Comparison of ENCODE assay signal across 8 cellular contexts in the genomic region with DNA sequence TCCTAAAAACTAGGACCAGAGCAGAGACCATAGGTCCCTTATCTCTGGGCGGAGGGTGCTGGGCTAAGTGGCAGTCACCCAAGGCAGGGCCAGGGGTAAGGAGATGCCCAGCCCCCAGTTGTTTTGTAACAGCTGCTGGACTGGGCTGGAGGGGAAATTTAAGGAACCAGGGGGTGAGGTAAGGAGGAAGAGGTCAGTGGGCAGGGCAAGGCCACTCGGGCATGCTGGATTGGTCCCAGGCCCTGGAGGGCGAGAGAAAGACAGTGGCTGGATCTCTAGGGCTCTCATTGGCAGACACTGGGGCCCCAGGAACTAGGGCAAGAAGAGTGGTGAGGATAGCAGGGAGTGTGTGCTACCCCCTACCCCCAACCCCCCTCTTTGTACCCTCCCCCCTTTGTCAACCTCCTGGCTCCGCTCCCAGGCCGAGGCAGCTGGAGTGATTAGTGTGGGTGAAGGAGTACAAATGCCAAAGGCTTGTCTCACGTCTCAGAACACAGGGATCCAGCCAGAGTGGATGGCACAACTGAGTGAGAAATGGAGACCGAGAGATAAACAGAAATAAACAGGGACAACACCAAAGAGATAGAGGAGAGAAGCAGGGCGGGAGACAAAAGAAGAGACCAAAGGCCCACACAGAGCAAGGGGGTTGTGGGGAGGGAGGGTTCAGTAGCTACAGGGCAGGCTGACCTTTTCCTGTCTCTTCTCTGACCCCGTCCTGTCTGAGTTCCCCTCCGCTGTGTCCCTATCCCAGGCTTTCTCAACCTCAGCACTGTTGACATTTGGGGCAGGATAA. TPM values are rescaled to one million over a fixed set of nuclear protein-coding genes. Genes with fewer than 3 reads are reported as not detected.
DNase-seq lines count a peak whose midpoint lies in the region; ATAC-seq and TF ChIP-seq lines count a peak whose summit lies in the region.

No MANE protein-coding gene starts in this region.

- H3K27ac Mint-ChIP-seq in T-helper 17 cell (no peak overlapping the region), type B pancreatic cell (no peak overlapping the region)

- TF ChIP-seq CTCF in type B pancreatic cell (conservative IDR thresholded peaks at IDR 0.05) = no peak
- TF ChIP-seq CTCF in GM13977 (IDR thresholded peaks at IDR 0.05; ENCODE audit: extremely low read depth, insufficient read depth, missing control alignments) = no peak

- no peaks in the 10 kb centered on the region for H3K27me3 ChIP-seq in H7 (ENCODE audit: control insufficient read depth, insufficient read depth, low read length)

- no peaks in the 10 kb centered on the region for H3K9me3 ChIP-seq in T-helper 17 cell (ENCODE audit: control insufficient read depth, low read length, poor library complexity, severe bottlenecking)

- peak; percentile 20 for ATAC-seq in T-helper 17 cell
- peak; percentile 78 for ATAC-seq in left ventricle myocardium superior

- no peaks in the 10 kb centered on the region for H3K36me3 Mint-ChIP-seq in T-helper 17 cell (ENCODE audit: low read depth)
- no peaks in the 10 kb centered on the region for H3K36me3 Mint-ChIP-seq in type B pancreatic cell

- peaks cover 14% of the 10 kb centered on the region for H3K27me3 Mint-ChIP-seq in T-helper 17 cell
- no peaks in the 10 kb centered on the region for H3K27me3 Mint-ChIP-seq in type B pancreatic cell

- peak overlapping the region; percentile 67 for H3K4me3 Mint-ChIP-seq in T-helper 17 cell
- H3K4me3 Mint-ChIP-seq in type B pancreatic cell = no peak overlapping the region

- no peaks in the 10 kb centered on the region for H3K36me3 ChIP-seq in H7 (replicated peaks; ENCODE audit: control insufficient read depth, insufficient read depth, low read length)

- in situ Hi-C loops in GM13977 (cut with MboI; ENCODE audit: low pct_unique_long_range_greater_than_20kb, low sequenced_read_pairs, unreplicated experiment) = no loop called here

- peak; percentile 51 for DNase-seq in H7
- no peak for DNase-seq in T-helper 17 cell
- DNase-seq in left ventricle myocardium superior = peak; percentile 85
- peak; percentile 83 for DNase-seq in renal cortical epithelial cell (ENCODE audit: low read depth)
- no peak for DNase-seq in NCI-H774 (lab: John Stamatoyannopoulos, UW)
- DNase-seq in type B pancreatic cell (ENCODE audit: extremely low spot score, unreplicated experiment) = no peak
- no peak for DNase-seq in mesenteric fat pad (ENCODE audit: low spot score)
- no peak for DNase-seq in GM13977 (ENCODE audit: low spot score)

- no peaks in the 10 kb centered on the region for H3K9me3 Mint-ChIP-seq in type B pancreatic cell

- intact Hi-C loops in left ventricle myocardium superior (cut with micrococcal nuclease) = no loop called here

- H3K4me1 Mint-ChIP-seq in T-helper 17 cell (peaks cover 3% of the 10 kb centered on the region), type B pancreatic cell (ENCODE audit: unreplicated experiment) (peaks cover 6% of the 10 kb centered on the region)

- no peak overlapping the region for H3K4me3 ChIP-seq in H7 (ENCODE audit: insufficient read depth, low read depth, low read length)

RNA-seq across cellular contexts. Expression of gene THRAP3, which starts 20.5 kb away (rescaled TPM):
- total RNA-seq in H7 (2014; rRNA removed; shearing (Covaris generic)) = 82.7 and 90.7 TPM in 2 replicates
- total RNA-seq in T-helper 17 cell = 10 to 100 TPM; 74.5 to 76.3 TPM
- 67.9 TPM for total RNA-seq in left ventricle myocardium superior
- total RNA-seq in renal cortical epithelial cell = 130 TPM in 2 replicates
- total RNA-seq in type B pancreatic cell (ENCODE audit: low replicate concordance) = 122 and 135 TPM in 2 replicates
- 94.3 TPM for total RNA-seq in mesenteric fat pad

RNA-seq across cellular contexts. Expression of gene MAP7D1, which starts 47.8 kb away (rescaled TPM):
- 146 TPM in 2 replicates for total RNA-seq in H7 (2014; rRNA removed; shearing (Covaris generic))
- total RNA-seq in T-helper 17 cell (100 to 1,000 TPM; 173 to 175 TPM), left ventricle myocardium superior (385 TPM), renal cortical epithelial cell (87.9 and 149 TPM in 2 replicates), type B pancreatic cell (ENCODE audit: low replicate concordance) (94.5 and 112 TPM in 2 replicates), mesenteric fat pad (225 TPM)

RNA-seq across cellular contexts. Expression of gene TRAPPC3, which starts 54.5 kb away (rescaled TPM):
- total RNA-seq in H7 (2014; rRNA removed; shearing (Covaris generic)) = 97.3 and 111 TPM in 2 replicates
- total RNA-seq in T-helper 17 cell = 10 to 100 TPM; 35.0 to 37.8 TPM
- total RNA-seq in left ventricle myocardium superior = 57.8 TPM
- total RNA-seq in renal cortical epithelial cell = 89.6 and 158 TPM in 2 replicates
- 63.4 and 75.6 TPM in 2 replicates for total RNA-seq in type B pancreatic cell (ENCODE audit: low replicate concordance)
- total RNA-seq in mesenteric fat pad = 68.3 TPM

Comparison
In these comparisons a context has a peak if more than half of its experiments do, and no peak if none do; other contexts are left out.
1. DNase-seq: peak in H7 (single experiment), left ventricle myocardium superior (single experiment) and renal cortical epithelial cell (single experiment); none in T-helper 17 cell (0 of 3), NCI-H774 (single experiment), type B pancreatic cell (single experiment), mesenteric fat pad (single experiment) and GM13977 (single experiment).